8 cellular contexts compared by ENCODE assay signal in genomic region chr14:34018564-34019244, GRCh38.
DNase-seq lines count a peak whose midpoint lies in the region; ATAC-seq, FAIRE-seq and TF ChIP-seq lines count a peak whose summit lies in the region.

No MANE protein-coding gene starts in this region.

- H3K36me3 Mint-ChIP-seq in CD4-positive, alpha-beta T cell (ENCODE audit: low read depth): no peaks in the 10 kb centered on the region

- H3K27ac Mint-ChIP-seq in CD4-positive, alpha-beta T cell: peak overlapping the region; percentile 79

- FAIRE-seq in pancreas (lab: Jason Lieb, UNC): no peak

- H3K4me1 ChIP-seq in Peyer's patch: no peaks in the 10 kb centered on the region
- peaks cover 0 to 25% (median 4%) of the 10 kb centered on the region in 4 donors for H3K4me1 ChIP-seq in tibial nerve
- H3K4me1 ChIP-seq in pancreas: peaks cover 0 to 6% (median 0%) of the 10 kb centered on the region in 3 donors

- POLR2A ChIA-PET in CD4-positive, alpha-beta T cell (lab: Charles Lee): interaction anchor here (0.6 to 1.5 kb wide), 3 partner anchors 17 to 41 kb away, joined by 3 to 7 read pairs (median 3); no protein-coding TSS in a partner anchor

- TF ChIP-seq CTCF in CD4-positive, alpha-beta T cell (IDR thresholded peaks at IDR 0.05): no peak
- TF ChIP-seq CTCF in Peyer's patch (IDR thresholded peaks at IDR 0.05) (no peak), tibial nerve (IDR thresholded peaks at IDR 0.05) (no peak), pancreas (IDR thresholded peaks at IDR 0.05) (no peak)

- no peaks in the 10 kb centered on the region for H3K9me3 Mint-ChIP-seq in CD4-positive, alpha-beta T cell

- H3K36me3 ChIP-seq in Peyer's patch (no peaks in the 10 kb centered on the region), tibial nerve (no peaks in the 10 kb centered on the region), pancreas (no peaks in the 10 kb centered on the region)

- 35 to 41% methylated on average over 17 of the region's 17 CpGs for WGBS in tibial nerve, 2 donors
- 59 to 62% methylated on average over 17 of the region's 17 CpGs for WGBS in pancreas, 2 donors

- intact Hi-C loops in CD4-positive, alpha-beta T cell (cut with DNase I, micrococcal nuclease): no loop called here
- intact Hi-C loops in left cardiac atrium (cut with DNase I) (no loop called here), pancreas (cut with DNase I) (no loop called here)

- peaks cover 14% of the 10 kb centered on the region for H3K4me1 Mint-ChIP-seq in CD4-positive, alpha-beta T cell (ENCODE audit: low read depth)

- peak in 3 of 10 experiments; percentile 1 to 4 (median 3) for DNase-seq in CD4-positive, alpha-beta T cell
- DNase-seq in Peyer's patch: no peak
- DNase-seq in left cardiac atrium: peak; percentile 30
- DNase-seq in tibial nerve (ENCODE audit: low spot score in 2 of 2): peak; percentile 30 to 62
- no peak for DNase-seq in erythroblast (lab: John Stamatoyannopoulos, UW)
- no peak for DNase-seq in AML-193 (lab: John Stamatoyannopoulos, UW)
- DNase-seq in pancreas: no peak

- ATAC-seq in CD4-positive, alpha-beta T cell (ENCODE audit: poor library complexity): peak; percentile 57
- peak; percentile 86 for ATAC-seq in GM21723 (IDR thresholded peaks at IDR 0.05; ENCODE audit: unreplicated experiment)
- ATAC-seq in left cardiac atrium: peak; percentile 76 to 78
- ATAC-seq in pancreas: no peak

- H3K27ac ChIP-seq in CD4-positive, alpha-beta T cell (ENCODE audit: low read depth, low read length): peak overlapping the region; percentile 42
- H3K27ac ChIP-seq in Peyer's patch (peak overlapping the region in 2 of 4 donors; percentile 19 to 35), tibial nerve (peak overlapping the region in 3 of 4 donors; percentile 14 to 72 (median 61)), pancreas (no peak overlapping the region)

- peak in 1 of 2 donors; percentile 77 for TF ChIP-seq EP300 in tibial nerve (IDR thresholded peaks at IDR 0.05)

- no peaks in the 10 kb centered on the region for H3K27me3 ChIP-seq in CD4-positive, alpha-beta T cell (ENCODE audit: control insufficient read depth, insufficient read depth, low read length)
- H3K27me3 ChIP-seq in Peyer's patch (no peaks in the 10 kb centered on the region), tibial nerve (no peaks in the 10 kb centered on the region), pancreas (no peaks in the 10 kb centered on the region)

- no peaks in the 10 kb centered on the region for H3K9me3 ChIP-seq in CD4-positive, alpha-beta T cell (ENCODE audit: control insufficient read depth, low read length)
- H3K9me3 ChIP-seq in Peyer's patch: no peaks in the 10 kb centered on the region
- H3K9me3 ChIP-seq in tibial nerve: no peaks in the 10 kb centered on the region
- no peaks in the 10 kb centered on the region for H3K9me3 ChIP-seq in pancreas

- peak overlapping the region; percentile 1 to 22 (median 10) for H3K4me3 ChIP-seq in Peyer's patch
- peak overlapping the region in 3 of 4 donors; percentile 14 to 37 (median 19) for H3K4me3 ChIP-seq in tibial nerve
- H3K4me3 ChIP-seq in pancreas: no peak overlapping the region

- peak overlapping the region; percentile 86 for H3K4me3 Mint-ChIP-seq in CD4-positive, alpha-beta T cell

- CTCF ChIA-PET in CD4-positive, alpha-beta T cell (lab: Charles Lee): no interaction called here

- TF ChIP-seq POLR2A in Peyer's patch (IDR thresholded peaks at IDR 0.05) (no peak), tibial nerve (IDR thresholded peaks at IDR 0.05) (peak in 1 of 2 donors; percentile 10), erythroblast (IDR thresholded peaks at IDR 0.05; ENCODE audit: low read length) (no peak)

- H3K27me3 Mint-ChIP-seq in CD4-positive, alpha-beta T cell: no peaks in the 10 kb centered on the region

Comparison
In these comparisons a context has a peak if more than half of its experiments do, and no peak if none do; other contexts are left out.
1. ATAC-seq: peak in CD4-positive, alpha-beta T cell (single experiment), GM21723 (single experiment) and left cardiac atrium (2 of 2); none in pancreas (0 of 4).
2. DNase-seq: peak in left cardiac atrium (single experiment) and tibial nerve (2 of 2); none in Peyer's patch (0 of 3), erythroblast (0 of 2), AML-193 (0 of 2) and pancreas (0 of 6).
3. H3K27ac ChIP-seq: peak in CD4-positive, alpha-beta T cell (single experiment) and tibial nerve (3 of 4); none in pancreas (0 of 4).
4. H3K4me3 ChIP-seq: peak in Peyer's patch (4 of 4) and tibial nerve (3 of 4); none in pancreas (0 of 4).